Comparison of ENCODE assay signal across 3 cellular contexts in genomic region chr5:136064510-136064909, GRCh38.
TF ChIP-seq lines count a peak whose summit lies in the region.

No MANE protein-coding gene starts in this region.

TF ChIP-seq in HCT116, 20 proteins besides CTCF, POLR2A, EP300 and RAD21:
- TF ChIP-seq SIN3A (IDR thresholded peaks at IDR 0.05; ENCODE audit: low read depth) = no peak
- TF ChIP-seq SRF (IDR thresholded peaks at IDR 0.05; ENCODE audit: low read depth) = no peak
- TF ChIP-seq ELF1 (IDR thresholded peaks at IDR 0.05; ENCODE audit: borderline replicate concordance, low read depth) = no peak
- TF ChIP-seq, protein P1, sequence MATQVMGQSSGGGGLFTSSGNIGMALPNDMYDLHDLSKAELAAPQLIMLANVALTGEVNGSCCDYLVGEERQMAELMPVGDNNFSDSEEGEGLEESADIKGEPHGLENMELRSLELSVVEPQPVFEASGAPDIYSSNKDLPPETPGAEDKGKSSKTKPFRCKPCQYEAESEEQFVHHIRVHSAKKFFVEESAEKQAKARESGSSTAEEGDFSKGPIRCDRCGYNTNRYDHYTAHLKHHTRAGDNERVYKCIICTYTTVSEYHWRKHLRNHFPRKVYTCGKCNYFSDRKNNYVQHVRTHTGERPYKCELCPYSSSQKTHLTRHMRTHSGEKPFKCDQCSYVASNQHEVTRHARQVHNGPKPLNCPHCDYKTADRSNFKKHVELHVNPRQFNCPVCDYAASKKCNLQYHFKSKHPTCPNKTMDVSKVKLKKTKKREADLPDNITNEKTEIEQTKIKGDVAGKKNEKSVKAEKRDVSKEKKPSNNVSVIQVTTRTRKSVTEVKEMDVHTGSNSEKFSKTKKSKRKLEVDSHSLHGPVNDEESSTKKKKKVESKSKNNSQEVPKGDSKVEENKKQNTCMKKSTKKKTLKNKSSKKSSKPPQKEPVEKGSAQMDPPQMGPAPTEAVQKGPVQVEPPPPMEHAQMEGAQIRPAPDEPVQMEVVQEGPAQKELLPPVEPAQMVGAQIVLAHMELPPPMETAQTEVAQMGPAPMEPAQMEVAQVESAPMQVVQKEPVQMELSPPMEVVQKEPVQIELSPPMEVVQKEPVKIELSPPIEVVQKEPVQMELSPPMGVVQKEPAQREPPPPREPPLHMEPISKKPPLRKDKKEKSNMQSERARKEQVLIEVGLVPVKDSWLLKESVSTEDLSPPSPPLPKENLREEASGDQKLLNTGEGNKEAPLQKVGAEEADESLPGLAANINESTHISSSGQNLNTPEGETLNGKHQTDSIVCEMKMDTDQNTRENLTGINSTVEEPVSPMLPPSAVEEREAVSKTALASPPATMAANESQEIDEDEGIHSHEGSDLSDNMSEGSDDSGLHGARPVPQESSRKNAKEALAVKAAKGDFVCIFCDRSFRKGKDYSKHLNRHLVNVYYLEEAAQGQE (IDR thresholded peaks at IDR 0.05; ENCODE audit: low read depth) = no peak
- no peak for TF ChIP-seq EGR1 (IDR thresholded peaks at IDR 0.05; ENCODE audit: low read depth)
- TF ChIP-seq CBX3 (IDR thresholded peaks at IDR 0.05; ENCODE audit: low read depth) = no peak
- TF ChIP-seq TCF7L2 (IDR thresholded peaks at IDR 0.05; ENCODE audit: borderline replicate concordance, extremely low read depth, insufficient read depth, insufficient read length) = no peak
TF ChIP-seq in HCT116: peak in this region for 0.

TF ChIP-seq in K562, 482 proteins besides CTCF, POLR2A, EP300 and RAD21:
- TF ChIP-seq YY1 (IDR thresholded peaks at IDR 0.05; ENCODE audit: borderline replicate concordance in 1 of 3, control insufficient read depth in 1 of 3, extremely low read depth in 1 of 3, insufficient read depth in 3 of 3, insufficient read length in 1 of 3, insufficient replicate concordance in 2 of 3, low read depth in 1 of 3, low read length in 2 of 3) (no peak), SMC3 (conservative IDR thresholded peaks at IDR 0.05; ENCODE audit: insufficient read depth, low read depth, low read length) (peak; percentile 56)

TF ChIP-seq in liver, 16 proteins besides CTCF, POLR2A, EP300 and RAD21:
- TF ChIP-seq, protein P1 (IDR thresholded peaks at IDR 0.05) = no peak
- TF ChIP-seq HNF4G (IDR thresholded peaks at IDR 0.05) (no peak), JUND (IDR thresholded peaks at IDR 0.05) (no peak), GABPA (IDR thresholded peaks at IDR 0.05 in 1 of 2, conservative IDR thresholded peaks at IDR 0.05 in 1 of 2) (no peak), RXRA (IDR thresholded peaks at IDR 0.05) (no peak), SP1 (IDR thresholded peaks at IDR 0.05) (no peak), EGR1 (IDR thresholded peaks at IDR 0.05; ENCODE audit: low read depth in 2 of 2) (no peak), ATF3 (IDR thresholded peaks at IDR 0.05) (no peak), NR2F2 (IDR thresholded peaks at IDR 0.05) (no peak), HNF4A (conservative IDR thresholded peaks at IDR 0.05) (no peak), FOXA1 (IDR thresholded peaks at IDR 0.05) (no peak)
